Comparison of ENCODE assay signal across 24 cellular contexts in genomic region chr1:170521818-170522217, GRCh38.
"Had no signal": no experiment of that assay in that cellular context is flagged by ENCODE, and none has a peak within 500 bp of the region (broad histone marks: within the 10 kb centered on the region; RNA-seq: fewer than 3 reads in every experiment).

No MANE protein-coding gene starts in this region.

- DNase-seq: colonic mucosa; effector CD8-positive, alpha-beta T cell; endodermal cell; gastrocnemius medialis; head of caudate nucleus; kidney; mucosa of descending colon; naive B cell; stimulated activated CD4-positive, alpha-beta T cell treated with anti-CD3 and anti-CD28 coated beads, Interleukin-2, amount 100 ng/mL, for 24 hours; stimulated activated CD4-positive, alpha-beta T cell treated with anti-CD3 and anti-CD28 coated beads, Interleukin-4, amount 100 ng/mL, for 24 hours; stimulated activated naive CD8-positive, alpha-beta T cell treated with anti-CD3 and anti-CD28 coated beads, Interleukin-15, Interleukin-2, amounts not matched to agents 100 U/mL and 50 U/mL, for 24 hours; substantia nigra; testis; tibial artery had no signal

- H3K27me3 ChIP-seq: colonic mucosa, gastrocnemius medialis, right atrium auricular region, testis, tibial artery had no signal

- H3K79me2 ChIP-seq: parathyroid adenoma had no signal

- H2AFZ ChIP-seq: parathyroid adenoma had no signal

- H3K4me1 ChIP-seq: colonic mucosa, gastrocnemius medialis, parathyroid adenoma, right atrium auricular region, testis had no signal

- H3K36me3 ChIP-seq: colonic mucosa, gastrocnemius medialis, neutrophil, right atrium auricular region, tibial artery had no signal

- H3K9ac ChIP-seq: parathyroid adenoma had no signal

- ATAC-seq: esophagus mucosa; gastrocnemius medialis; left lobe of liver; mucosa of descending colon; natural killer cell treated with Interleukin-12 subunit alpha and Interleukin-12 subunit beta and Interleukin-15 and Interleukin-18, amount 100 ng/mL, for 72 hours; sciatic nerve; stimulated activated effector memory CD8-positive, alpha-beta T cell treated with anti-CD3 and anti-CD28 coated beads, Interleukin-12 subunit alpha, Interleukin-12 subunit beta, amount 100 ng/mL, for 72 hours; stimulated activated naive CD8-positive, alpha-beta T cell treated with anti-CD3 and anti-CD28 coated beads, Interleukin-15, Interleukin-2, amounts not matched to agents 100 U/mL and 50 U/mL, for 24 hours had no signal

- H3K9me3 ChIP-seq: colonic mucosa, gastrocnemius medialis, mucosa of descending colon, neutrophil, right atrium auricular region, testis, tibial artery had no signal

- H3K27ac ChIP-seq: colonic mucosa, epithelial cell of prostate, gastrocnemius medialis, neutrophil, parathyroid adenoma, right atrium auricular region, testis, tibial artery had no signal

- FAIRE-seq: kidney had no signal

- H3K4me3 ChIP-seq: colonic mucosa, gastrocnemius medialis, lung, mucosa of descending colon, right atrium auricular region, testis, tibial artery had no signal
